ENCODE assay signal across 7 cellular contexts in the genomic region with DNA sequence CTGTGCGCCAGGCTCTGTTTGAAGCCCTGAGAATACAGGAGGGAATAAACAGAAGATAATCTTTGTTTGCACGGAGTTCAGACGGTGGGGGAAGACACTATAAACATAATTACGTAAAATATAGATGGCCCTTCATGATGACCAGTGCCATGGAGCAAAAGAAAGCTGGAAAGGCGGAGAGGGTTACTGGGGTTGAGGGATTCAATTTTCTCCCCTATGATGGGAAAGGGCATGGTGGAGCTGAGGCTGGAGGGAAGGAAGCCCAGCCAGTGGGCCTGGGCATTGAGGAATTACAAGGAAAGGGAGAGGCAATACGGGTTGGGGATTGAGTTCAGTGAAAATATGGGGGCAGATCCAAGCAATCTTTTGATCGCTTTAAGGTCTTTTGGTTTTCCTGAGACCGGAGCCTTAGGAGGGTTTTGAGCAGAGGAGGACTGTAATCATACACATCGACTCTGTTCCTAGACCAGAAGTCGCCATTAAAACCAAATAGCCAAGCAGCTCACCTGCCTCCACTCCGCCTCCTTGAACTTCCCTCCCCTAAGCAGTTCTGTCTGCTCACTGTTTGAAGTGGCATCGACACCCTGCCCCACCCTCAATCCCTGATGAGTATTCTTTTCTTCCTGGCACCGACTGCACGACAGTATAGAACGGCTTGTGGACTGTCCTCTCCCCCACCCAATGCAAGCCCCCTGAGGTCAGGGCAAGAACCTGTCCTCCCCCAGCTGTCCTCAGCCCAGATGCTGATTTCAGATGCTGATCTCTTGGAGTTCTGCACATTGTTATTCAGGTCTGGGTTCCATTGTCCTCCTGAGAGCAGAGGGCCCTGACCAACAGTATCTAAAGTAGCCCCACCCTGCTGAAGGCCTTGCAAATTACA. TPM values are rescaled to one million over a fixed set of nuclear protein-coding genes. Genes with fewer than 3 reads are reported as not detected.
DNase-seq lines count a peak whose midpoint lies in the region; ATAC-seq and TF ChIP-seq lines count a peak whose summit lies in the region.

No MANE protein-coding gene starts in this region.

- ATAC-seq in gastroesophageal sphincter (no peak), GM19328 (IDR thresholded peaks at IDR 0.05; ENCODE audit: unreplicated experiment) (no peak), body of pancreas (no peak)
- no peak for ATAC-seq in stimulated activated effector memory CD8-positive, alpha-beta T cell treated with anti-CD3 and anti-CD28 coated beads, Interleukin-12 subunit alpha, Interleukin-12 subunit beta, amount 100 ng/mL, for 72 hours

- H3K9me3 ChIP-seq in HEK293 (ENCODE audit: control insufficient read depth, insufficient read depth, low read depth, low read length) (no peaks in the 10 kb centered on the region), gastroesophageal sphincter (no peaks in the 10 kb centered on the region), body of pancreas (no peaks in the 10 kb centered on the region)

- no peaks in the 10 kb centered on the region for H3K9me3 Mint-ChIP-seq in stimulated activated effector memory CD8-positive, alpha-beta T cell treated with anti-CD3 and anti-CD28 coated beads, Interleukin-12 subunit alpha, Interleukin-12 subunit beta, amount 100 ng/mL, for 72 hours

- H3K4me3 ChIP-seq in HEK293 (ENCODE audit: low read depth, low read length), result no peak overlapping the region
- peak overlapping the region in 1 of 2 donors; percentile 56 for H3K4me3 ChIP-seq in gastroesophageal sphincter
- H3K4me3 ChIP-seq in body of pancreas, result no peak overlapping the region

- H3K27me3 ChIP-seq in gastroesophageal sphincter (no peaks in the 10 kb centered on the region), body of pancreas (no peaks in the 10 kb centered on the region)

- no peak for TF ChIP-seq CTCF in HEK293 (tag by site-specific recombination; IDR thresholded peaks at IDR 0.05)
- TF ChIP-seq CTCF in gastroesophageal sphincter (IDR thresholded peaks at IDR 0.05), result no peak
- TF ChIP-seq CTCF in body of pancreas (IDR thresholded peaks at IDR 0.05), result no peak

- H3K4me3 Mint-ChIP-seq in stimulated activated effector memory CD8-positive, alpha-beta T cell treated with anti-CD3 and anti-CD28 coated beads, Interleukin-12 subunit alpha, Interleukin-12 subunit beta, amount 100 ng/mL, for 72 hours, result peak overlapping the region; percentile 99

- TF ChIP-seq POLR2A in gastroesophageal sphincter (IDR thresholded peaks at IDR 0.05), result no peak
- TF ChIP-seq POLR2A in body of pancreas (IDR thresholded peaks at IDR 0.05), result no peak

- H3K36me3 ChIP-seq in HEK293 (ENCODE audit: control insufficient read depth in 2 of 2, insufficient read depth in 1 of 2, low read length in 2 of 2) (peaks cover 16 to 21% of the 10 kb centered on the region in 2 experiments; a peak in 2 of 3 replicates), gastroesophageal sphincter (peaks cover 0 to 10% of the 10 kb centered on the region in 2 donors), body of pancreas (replicated peaks in 1 of 2; ENCODE audit: insufficient read depth in 1 of 2, low read depth in 2 of 2) (no peaks in the 10 kb centered on the region)

- peaks cover 51% of the 10 kb centered on the region for H3K4me1 Mint-ChIP-seq in stimulated activated effector memory CD8-positive, alpha-beta T cell treated with anti-CD3 and anti-CD28 coated beads, Interleukin-12 subunit alpha, Interleukin-12 subunit beta, amount 100 ng/mL, for 72 hours

- peak overlapping the region; percentile 78 for H3K27ac Mint-ChIP-seq in stimulated activated effector memory CD8-positive, alpha-beta T cell treated with anti-CD3 and anti-CD28 coated beads, Interleukin-12 subunit alpha, Interleukin-12 subunit beta, amount 100 ng/mL, for 72 hours

- intact Hi-C loops in body of pancreas (cut with DNase I), result no loop called here

- H3K36me3 Mint-ChIP-seq in stimulated activated effector memory CD8-positive, alpha-beta T cell treated with anti-CD3 and anti-CD28 coated beads, Interleukin-12 subunit alpha, Interleukin-12 subunit beta, amount 100 ng/mL, for 72 hours, result peaks cover 44% of the 10 kb centered on the region

- CTCF ChIA-PET in HEK293 (lab: Yijun Ruan, JAX), result interaction anchor here (0.6 to 1.9 kb wide), 4 partner anchors 18 to 400 kb away, joined by 3 to 6 read pairs (median 3); no protein-coding TSS in a partner anchor

- DNase-seq in SW480 (ENCODE audit: low spot score), result peak; percentile 63
- no peak for DNase-seq in stimulated activated effector memory CD8-positive, alpha-beta T cell treated with anti-CD3 and anti-CD28 coated beads, Interleukin-12 subunit alpha, Interleukin-12 subunit beta, amount 100 ng/mL, for 72 hours (ENCODE audit: low spot score in 2 of 2)
- no peak for DNase-seq in body of pancreas
- no peak for DNase-seq in NCI-H526 (lab: John Stamatoyannopoulos, UW)

- WGBS in gastroesophageal sphincter (ENCODE audit: low coverage in 1 of 2), 2 donors, result 67 to 68% methylated on average over 9 to 13 of the region's 15 CpGs
- 73 to 74% methylated on average over 15 of the region's 15 CpGs for WGBS in body of pancreas, 2 donors

- POLR2A ChIA-PET in HEK293 (lab: Yijun Ruan, JAX), result interaction anchor here (0.9 to 1.2 kb wide), 4 partner anchors 13 to 27 kb away, joined by 3 to 11 read pairs (median 6); a partner anchor contains a TSS

- peaks cover 18% of the 10 kb centered on the region for H3K4me1 ChIP-seq in HEK293 (ENCODE audit: control insufficient read depth, insufficient read depth, low read length)
- peaks cover 0 to 61% (median 16%) of the 10 kb centered on the region in 3 donors for H3K4me1 ChIP-seq in gastroesophageal sphincter
- peaks cover 41% of the 10 kb centered on the region for H3K4me1 ChIP-seq in body of pancreas

- no peak for TF ChIP-seq EP300 in gastroesophageal sphincter (IDR thresholded peaks at IDR 0.05)

- H3K27ac ChIP-seq in HEK293 (ENCODE audit: extremely low read depth, low read depth, low read length) (peak overlapping the region; percentile 53), gastroesophageal sphincter (peak overlapping the region in 3 of 4 donors; percentile 53 to 72 (median 69)), body of pancreas (peak overlapping the region in 2 of 4 donors; percentile 52 to 65)

TF ChIP-seq in HEK293, 187 proteins besides CTCF, POLR2A, EP300 and RAD21 (continues in another document):
- no peak for TF ChIP-seq ZNF624 (tag by site-specific recombination; IDR thresholded peaks at IDR 0.05)
- no peak for TF ChIP-seq ZNF664 (tag by site-specific recombination; IDR thresholded peaks at IDR 0.05)
- peak; percentile 68; the same call in 1 of the 2 replicates for TF ChIP-seq ZBTB17 (tag by site-specific recombination; IDR thresholded peaks at IDR 0.05)
- TF ChIP-seq MYNN (tag by site-specific recombination; IDR thresholded peaks at IDR 0.05; ENCODE audit: borderline replicate concordance), result no peak
- 0 out of 2 replicates have a peak, but pooled peaks have one; percentile 40 for TF ChIP-seq ZNF10 (tag by site-specific recombination; IDR thresholded peaks at IDR 0.05)
- TF ChIP-seq, protein P1, sequence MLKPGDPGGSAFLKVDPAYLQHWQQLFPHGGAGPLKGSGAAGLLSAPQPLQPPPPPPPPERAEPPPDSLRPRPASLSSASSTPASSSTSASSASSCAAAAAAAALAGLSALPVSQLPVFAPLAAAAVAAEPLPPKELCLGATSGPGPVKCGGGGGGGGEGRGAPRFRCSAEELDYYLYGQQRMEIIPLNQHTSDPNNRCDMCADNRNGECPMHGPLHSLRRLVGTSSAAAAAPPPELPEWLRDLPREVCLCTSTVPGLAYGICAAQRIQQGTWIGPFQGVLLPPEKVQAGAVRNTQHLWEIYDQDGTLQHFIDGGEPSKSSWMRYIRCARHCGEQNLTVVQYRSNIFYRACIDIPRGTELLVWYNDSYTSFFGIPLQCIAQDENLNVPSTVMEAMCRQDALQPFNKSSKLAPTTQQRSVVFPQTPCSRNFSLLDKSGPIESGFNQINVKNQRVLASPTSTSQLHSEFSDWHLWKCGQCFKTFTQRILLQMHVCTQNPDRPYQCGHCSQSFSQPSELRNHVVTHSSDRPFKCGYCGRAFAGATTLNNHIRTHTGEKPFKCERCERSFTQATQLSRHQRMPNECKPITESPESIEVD (tag by site-specific recombination; IDR thresholded peaks at IDR 0.05), result no peak
- TF ChIP-seq, protein P2, sequence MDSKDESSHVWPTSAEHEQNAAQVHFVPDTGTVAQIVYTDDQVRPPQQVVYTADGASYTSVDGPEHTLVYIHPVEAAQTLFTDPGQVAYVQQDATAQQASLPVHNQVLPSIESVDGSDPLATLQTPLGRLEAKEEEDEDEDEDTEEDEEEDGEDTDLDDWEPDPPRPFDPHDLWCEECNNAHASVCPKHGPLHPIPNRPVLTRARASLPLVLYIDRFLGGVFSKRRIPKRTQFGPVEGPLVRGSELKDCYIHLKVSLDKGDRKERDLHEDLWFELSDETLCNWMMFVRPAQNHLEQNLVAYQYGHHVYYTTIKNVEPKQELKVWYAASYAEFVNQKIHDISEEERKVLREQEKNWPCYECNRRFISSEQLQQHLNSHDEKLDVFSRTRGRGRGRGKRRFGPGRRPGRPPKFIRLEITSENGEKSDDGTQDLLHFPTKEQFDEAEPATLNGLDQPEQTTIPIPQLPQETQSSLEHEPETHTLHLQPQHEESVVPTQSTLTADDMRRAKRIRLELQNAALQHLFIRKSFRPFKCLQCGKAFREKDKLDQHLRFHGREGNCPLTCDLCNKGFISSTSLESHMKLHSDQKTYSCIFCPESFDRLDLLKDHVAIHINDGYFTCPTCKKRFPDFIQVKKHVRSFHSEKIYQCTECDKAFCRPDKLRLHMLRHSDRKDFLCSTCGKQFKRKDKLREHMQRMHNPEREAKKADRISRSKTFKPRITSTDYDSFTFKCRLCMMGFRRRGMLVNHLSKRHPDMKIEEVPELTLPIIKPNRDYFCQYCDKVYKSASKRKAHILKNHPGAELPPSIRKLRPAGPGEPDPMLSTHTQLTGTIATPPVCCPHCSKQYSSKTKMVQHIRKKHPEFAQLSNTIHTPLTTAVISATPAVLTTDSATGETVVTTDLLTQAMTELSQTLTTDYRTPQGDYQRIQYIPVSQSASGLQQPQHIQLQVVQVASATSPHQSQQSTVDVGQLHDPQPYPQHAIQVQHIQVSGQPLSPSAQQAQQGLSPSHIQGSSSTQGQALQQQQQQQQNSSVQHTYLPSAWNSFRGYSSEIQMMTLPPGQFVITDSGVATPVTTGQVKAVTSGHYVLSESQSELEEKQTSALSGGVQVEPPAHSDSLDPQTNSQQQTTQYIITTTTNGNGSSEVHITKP (tag by site-specific recombination; IDR thresholded peaks at IDR 0.05), result peak; percentile 44; the same call in 1 of the 2 replicates
- TF ChIP-seq ZNF521 (tag by site-specific recombination; IDR thresholded peaks at IDR 0.05), result no peak
- no peak for TF ChIP-seq ZNF394 (tag by site-specific recombination; IDR thresholded peaks at IDR 0.05; ENCODE audit: borderline replicate concordance)
- no peak for TF ChIP-seq ZNF701 (tag by site-specific recombination; IDR thresholded peaks at IDR 0.05)

RNA-seq across cellular contexts. Expression of a gene that starts 0.8 kb away (rescaled TPM):
- total RNA-seq in gastroesophageal sphincter (under 1 TPM in 1 of 4 donors, not detected in 3; 0.50 TPM), body of pancreas (under 1 TPM in 1 of 2 donors, not detected in 1; 0.26 TPM)

RNA-seq across cellular contexts. Expression of a gene that starts 2.0 kb away (rescaled TPM):
- total RNA-seq in gastroesophageal sphincter (10 to 100 TPM in 3 of 4 donors, 1 to 10 TPM in 1; 6.4 to 17.6 (median 14.8) TPM), body of pancreas (10 to 100 TPM; 15.8 to 19.5 TPM)

RNA-seq across cellular contexts. Expression of a gene that starts 15.9 kb away (rescaled TPM):
- total RNA-seq in gastroesophageal sphincter, result 10 to 100 TPM; 22.6 to 51.4 (median 24.6) TPM
- 10 to 100 TPM; 16.6 to 49.8 TPM for total RNA-seq in body of pancreas

RNA-seq across cellular contexts. Expression of a gene that starts 38.2 kb away (rescaled TPM):
- total RNA-seq in gastroesophageal sphincter, result 10 to 100 TPM; 33.6 to 82.5 (median 54.7) TPM
- 10 to 100 TPM; 40.2 to 64.9 TPM for total RNA-seq in body of pancreas
